18 cellular contexts compared by ENCODE assay signal in genomic region chr7:40780431-40780830, GRCh38.
DNase-seq lines count a peak whose midpoint lies in the region; ATAC-seq lines count a peak whose summit lies in the region.
"Had no signal": no experiment of that assay in that cellular context is flagged by ENCODE, and none has a peak within 500 bp of the region (broad histone marks: within the 10 kb centered on the region; RNA-seq: fewer than 3 reads in every experiment).

No MANE protein-coding gene starts in this region.

- no peaks in the 10 kb centered on the region for H3K27me3 Mint-ChIP-seq in activated naive CD8-positive, alpha-beta T cell treated with anti-CD3 and anti-CD28 coated beads for 36 hours

- no peaks in the 10 kb centered on the region for H3K4me1 Mint-ChIP-seq in activated naive CD8-positive, alpha-beta T cell treated with anti-CD3 and anti-CD28 coated beads for 36 hours
- H3K4me1 Mint-ChIP-seq: CD14-positive monocyte had no signal

- H3K36me3 Mint-ChIP-seq in activated naive CD8-positive, alpha-beta T cell treated with anti-CD3 and anti-CD28 coated beads for 36 hours = no peaks in the 10 kb centered on the region
- H3K36me3 Mint-ChIP-seq: CD14-positive monocyte had no signal

- no peaks in the 10 kb centered on the region for H3K9me3 Mint-ChIP-seq in activated naive CD8-positive, alpha-beta T cell treated with anti-CD3 and anti-CD28 coated beads for 36 hours
- H3K9me3 Mint-ChIP-seq: CD14-positive monocyte had no signal

- no peak overlapping the region for H3K4me3 Mint-ChIP-seq in activated naive CD8-positive, alpha-beta T cell treated with anti-CD3 and anti-CD28 coated beads for 36 hours
- H3K4me3 Mint-ChIP-seq: CD14-positive monocyte had no signal

- DNase-seq in Right ventricle myocardium superior (no peak), Right ventricle myocardium inferior (ENCODE audit: missing footprints) (no peak), cerebellar cortex (ENCODE audit: low spot score) (peak; percentile 5), globus pallidus (ENCODE audit: low spot score) (peak; percentile 45), superior temporal gyrus (ENCODE audit: extremely low spot score) (peak; percentile 39)
- no peak for DNase-seq in activated naive CD8-positive, alpha-beta T cell treated with anti-CD3 and anti-CD28 coated beads for 36 hours
- DNase-seq: AML-193, DMS79 treated with DMSO at 0.1 percent for 48 hours, GF-D8, NCI-H1436, NCI-H1930, NCI-H345, NCI-H524 treated with DMSO at 0.1 percent for 48 hours, PC-3, SJCRH30 had no signal

- peak; percentile 49 for ATAC-seq in Right ventricle myocardium superior (ENCODE audit: poor library complexity)
- ATAC-seq in Right ventricle myocardium inferior = no peak
- no peak for ATAC-seq in GM21390 (IDR thresholded peaks at IDR 0.05; ENCODE audit: unreplicated experiment)
- ATAC-seq in GM19395 (IDR thresholded peaks at IDR 0.05; ENCODE audit: unreplicated experiment) = no peak
- ATAC-seq: PC-3 had no signal

- intact Hi-C loops in Right ventricle myocardium superior (cut with DNase I) (no loop called here), Right ventricle myocardium inferior (cut with DNase I) (no loop called here)

- H3K27ac Mint-ChIP-seq in activated naive CD8-positive, alpha-beta T cell treated with anti-CD3 and anti-CD28 coated beads for 36 hours = no peak overlapping the region
- H3K27ac Mint-ChIP-seq: CD14-positive monocyte had no signal

Comparison
In these comparisons a context has a peak if more than half of its experiments do, and no peak if none do; other contexts are left out.
1. DNase-seq: peak in cerebellar cortex (single experiment), globus pallidus (single experiment) and superior temporal gyrus (single experiment); none in Right ventricle myocardium superior (single experiment), Right ventricle myocardium inferior (single experiment) and activated naive CD8-positive, alpha-beta T cell treated with anti-CD3 and anti-CD28 coated beads for 36 hours (single experiment).